41 cellular contexts compared by ENCODE assay signal in the genomic region with DNA sequence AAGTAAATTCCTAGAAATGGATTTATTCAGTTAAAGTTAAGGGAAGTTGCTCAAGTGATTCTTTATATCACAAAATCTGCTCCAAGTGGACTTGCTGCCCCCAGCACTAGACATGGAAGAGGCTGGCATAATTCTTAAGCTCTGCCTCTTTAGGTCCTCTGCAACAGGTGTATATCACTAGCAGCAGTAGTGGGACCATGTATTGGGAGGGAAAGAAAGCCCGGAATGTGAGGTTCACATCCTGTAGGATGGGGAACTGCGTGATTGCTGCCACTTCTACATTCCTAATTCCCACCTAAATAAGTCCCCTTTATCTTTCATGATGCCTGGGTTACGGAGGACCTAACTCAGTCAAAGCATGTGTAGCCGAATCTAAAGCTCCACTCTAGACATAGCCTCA. TPM values are rescaled to one million over a fixed set of nuclear protein-coding genes. Genes with fewer than 3 reads are reported as not detected.
"Had no signal": no experiment of that assay in that cellular context is flagged by ENCODE, and none has a peak within 500 bp of the region (broad histone marks: within the 10 kb centered on the region; RNA-seq: fewer than 3 reads in every experiment).

No MANE protein-coding gene starts in this region.

- H3K4me3 Mint-ChIP-seq: activated naive CD4-positive, alpha-beta T cell treated with anti-CD3 and anti-CD28 coated beads for 36 hours; activated naive CD4-positive, alpha-beta T cell treated with anti-CD3 and anti-CD28 coated beads, Interleukin-2, amount 10 ng/mL, durations not matched to agents 7 days and 5 days; activated naive CD4-positive, alpha-beta T cell treated with anti-CD3 and anti-CD28 coated beads, Interleukin-2, amount 50 U/mL, for 24 hours; activated naive CD8-positive, alpha-beta T cell; activated naive CD8-positive, alpha-beta T cell treated with anti-CD3 and anti-CD28 coated beads for 36 hours; activated naive CD8-positive, alpha-beta T cell treated with anti-CD3 and anti-CD28 coated beads, Interleukin-2, amount 10 ng/mL, durations not matched to agents 7 days and 5 days; activated naive CD8-positive, alpha-beta T cell treated with anti-CD3 and anti-CD28 coated beads, Interleukin-2, amount 50 U/mL, for 24 hours; activated T-cell treated with anti-CD3 and anti-CD28 coated beads, Interleukin-2, amount 50 U/mL, for 24 hours; activated T-cell treated with anti-CD3 and anti-CD28 coated beads, Interleukin-2, amount 50 U/mL, for 4 hours; activated T-cell treated with anti-CD3 and anti-CD28 coated beads, Interleukin-2, amount 50 U/mL, for 72 hours; activated T-helper 1 cell treated with anti-CD3 and anti-CD28 coated beads, Interleukin-12 subunit alpha, Interleukin-12 subunit beta, Interleukin-2, Interleukin-4 antibody, amounts not matched to agents 30 ng/mL and 10 ng/mL and 1 ng/mL, durations not matched to agents 14 hours and 24 hours and 36 hours; activated T-helper 17 cell treated with anti-CD3 and anti-CD28 coated beads, Interleukin-2, amount 50 U/mL, for 72 hours; brain; central memory CD8-positive, alpha-beta T cell had no signal

- H3K27me3 ChIP-seq: adrenal gland, ascending aorta, body of pancreas, breast epithelium, cardiac muscle cell had no signal

- FAIRE-seq: astrocyte, bronchial epithelial cell, colon had no signal

- H3K27me3 Mint-ChIP-seq: activated naive CD4-positive, alpha-beta T cell treated with anti-CD3 and anti-CD28 coated beads, Interleukin-2, amount 50 U/mL, for 24 hours had no signal

- H3K4me1 Mint-ChIP-seq: activated naive CD4-positive, alpha-beta T cell treated with anti-CD3 and anti-CD28 coated beads, Interleukin-2, amount 10 ng/mL, durations not matched to agents 7 days and 5 days; activated naive CD4-positive, alpha-beta T cell treated with anti-CD3 and anti-CD28 coated beads, Interleukin-2, amount 50 U/mL, for 24 hours; activated naive CD8-positive, alpha-beta T cell treated with anti-CD3 and anti-CD28 coated beads for 36 hours; activated naive CD8-positive, alpha-beta T cell treated with anti-CD3 and anti-CD28 coated beads, Interleukin-2, amount 10 ng/mL, durations not matched to agents 7 days and 5 days; activated naive CD8-positive, alpha-beta T cell treated with anti-CD3 and anti-CD28 coated beads, Interleukin-2, amount 50 U/mL, for 24 hours; activated T-helper 17 cell treated with anti-CD3 and anti-CD28 coated beads, Interleukin-2, amount 50 U/mL, for 72 hours; brain; central memory CD8-positive, alpha-beta T cell had no signal

- H3K36me3 Mint-ChIP-seq: activated naive CD4-positive, alpha-beta T cell treated with anti-CD3 and anti-CD28 coated beads, Interleukin-2, amount 10 ng/mL, durations not matched to agents 7 days and 5 days; activated naive CD4-positive, alpha-beta T cell treated with anti-CD3 and anti-CD28 coated beads, Interleukin-2, amount 50 U/mL, for 24 hours; activated naive CD4-positive, alpha-beta T cell treated with anti-CD3 and anti-CD28 coated beads, Interleukin-2, amount 50 U/mL, for 72 hours; activated naive CD8-positive, alpha-beta T cell; activated naive CD8-positive, alpha-beta T cell treated with anti-CD3 and anti-CD28 coated beads for 36 hours; activated naive CD8-positive, alpha-beta T cell treated with anti-CD3 and anti-CD28 coated beads, Interleukin-2, amount 10 ng/mL, durations not matched to agents 7 days and 5 days; brain had no signal

- H3K27ac Mint-ChIP-seq: activated naive CD4-positive, alpha-beta T cell treated with anti-CD3 and anti-CD28 coated beads for 36 hours; activated naive CD4-positive, alpha-beta T cell treated with anti-CD3 and anti-CD28 coated beads, Interleukin-2, amount 10 ng/mL, durations not matched to agents 7 days and 5 days; activated naive CD4-positive, alpha-beta T cell treated with anti-CD3 and anti-CD28 coated beads, Interleukin-2, amount 50 U/mL, for 24 hours; activated naive CD4-positive, alpha-beta T cell treated with anti-CD3 and anti-CD28 coated beads, Interleukin-2, amount 50 U/mL, for 72 hours; activated naive CD8-positive, alpha-beta T cell; activated naive CD8-positive, alpha-beta T cell treated with anti-CD3 and anti-CD28 coated beads for 36 hours; activated naive CD8-positive, alpha-beta T cell treated with anti-CD3 and anti-CD28 coated beads, Interleukin-2, amount 10 ng/mL, durations not matched to agents 7 days and 5 days; activated naive CD8-positive, alpha-beta T cell treated with anti-CD3 and anti-CD28 coated beads, Interleukin-2, amount 50 U/mL, for 24 hours; activated T-cell treated with anti-CD3 and anti-CD28 coated beads, Interleukin-2, amount 50 U/mL, for 24 hours; activated T-cell treated with anti-CD3 and anti-CD28 coated beads, Interleukin-2, amount 50 U/mL, for 72 hours; activated T-helper 1 cell treated with anti-CD3 and anti-CD28 coated beads, Interleukin-12 subunit alpha, Interleukin-12 subunit beta, Interleukin-2, Interleukin-4 antibody, amounts not matched to agents 30 ng/mL and 10 ng/mL and 1 ng/mL, durations not matched to agents 14 hours and 24 hours and 36 hours; activated T-helper 17 cell treated with anti-CD3 and anti-CD28 coated beads, Interleukin-2, amount 50 U/mL, for 72 hours; activated T-helper 2 cell treated with anti-CD3 and anti-CD28 coated beads, Interferon-gamma antibody, Interleukin-2, Interleukin-4, amounts not matched to agents 10 μg/mL and 5 μg/mL and 100 μg/mL, durations not matched to agents 14 hours and 24 hours and 36 hours; brain had no signal

- H3K9me3 Mint-ChIP-seq: activated naive CD4-positive, alpha-beta T cell treated with anti-CD3 and anti-CD28 coated beads for 36 hours; activated naive CD4-positive, alpha-beta T cell treated with anti-CD3 and anti-CD28 coated beads, Interleukin-2, amount 10 ng/mL, durations not matched to agents 7 days and 5 days; activated naive CD4-positive, alpha-beta T cell treated with anti-CD3 and anti-CD28 coated beads, Interleukin-2, amount 50 U/mL, for 24 hours; activated naive CD4-positive, alpha-beta T cell treated with anti-CD3 and anti-CD28 coated beads, Interleukin-2, amount 50 U/mL, for 72 hours; activated naive CD8-positive, alpha-beta T cell treated with anti-CD3 and anti-CD28 coated beads for 36 hours; activated naive CD8-positive, alpha-beta T cell treated with anti-CD3 and anti-CD28 coated beads, Interleukin-2, amount 10 ng/mL, durations not matched to agents 7 days and 5 days; activated naive CD8-positive, alpha-beta T cell treated with anti-CD3 and anti-CD28 coated beads, Interleukin-2, amount 50 U/mL, for 24 hours; activated T-cell treated with anti-CD3 and anti-CD28 coated beads, Interleukin-2, amount 50 U/mL, for 24 hours; activated T-helper 1 cell treated with anti-CD3 and anti-CD28 coated beads, Interleukin-12 subunit alpha, Interleukin-12 subunit beta, Interleukin-2, Interleukin-4 antibody, amounts not matched to agents 30 ng/mL and 10 ng/mL and 1 ng/mL, durations not matched to agents 14 hours and 24 hours and 36 hours; activated T-helper 17 cell treated with anti-CD3 and anti-CD28 coated beads, Interleukin-2, amount 50 U/mL, for 72 hours; activated T-helper 2 cell treated with anti-CD3 and anti-CD28 coated beads, Interferon-gamma antibody, Interleukin-2, Interleukin-4, amounts not matched to agents 10 μg/mL and 5 μg/mL and 100 μg/mL, durations not matched to agents 14 hours and 24 hours and 36 hours; central memory CD8-positive, alpha-beta T cell had no signal

- H3K4me1 ChIP-seq: adrenal gland, ascending aorta, body of pancreas, breast epithelium had no signal

- H3K4me3 ChIP-seq: adrenal gland, ascending aorta, body of pancreas, breast epithelium, cardiac muscle cell had no signal

- H3K27ac ChIP-seq: adrenal gland, ascending aorta, body of pancreas, brain microvascular endothelial cell, breast epithelium, cardiac muscle cell had no signal

- H3K9me3 ChIP-seq: adrenal gland, ascending aorta, body of pancreas, breast epithelium had no signal

- DNase-seq: activated effector memory CD4-positive, alpha-beta T cell treated with anti-CD3 and anti-CD28 coated beads, Interleukin-2, amount 50 U/mL, for 16 hours; activated effector memory CD4-positive, alpha-beta T cell treated with Interleukin-2 at 50 U/mL for 16 hours; activated gamma-delta T cell; activated gamma-delta T cell treated with Interleukin-2 at 50 U/mL for 16 hours; activated naive CD4-positive, alpha-beta T cell; activated naive CD4-positive, alpha-beta T cell treated with anti-CD3 and anti-CD28 coated beads for 36 hours; activated naive CD4-positive, alpha-beta T cell treated with anti-CD3 and anti-CD28 coated beads, Interleukin-2, amount 10 ng/mL, durations not matched to agents 7 days and 5 days; activated naive CD4-positive, alpha-beta T cell treated with anti-CD3 and anti-CD28 coated beads, Interleukin-2, amount 50 U/mL, for 16 hours; activated naive CD4-positive, alpha-beta T cell treated with Interleukin-2 at 50 U/mL for 16 hours; activated naive CD8-positive, alpha-beta T cell treated with anti-CD3 and anti-CD28 coated beads for 36 hours; activated naive CD8-positive, alpha-beta T cell treated with anti-CD3 and anti-CD28 coated beads, Interleukin-2, amount 10 ng/mL, durations not matched to agents 7 days and 5 days; activated naive CD8-positive, alpha-beta T cell treated with anti-CD3 and anti-CD28 coated beads, Interleukin-2, amount 50 U/mL, for 24 hours; activated T-cell treated with anti-CD3 and anti-CD28 coated beads, Interleukin-2, amount 50 U/mL, for 24 hours; activated T-cell treated with anti-CD3 and anti-CD28 coated beads, Interleukin-2, amount 50 U/mL, for 4 hours; activated T-cell treated with anti-CD3 and anti-CD28 coated beads, Interleukin-2, amount 50 U/mL, for 48 hours; activated T-cell treated with anti-CD3 and anti-CD28 coated beads, Interleukin-2, amount 50 U/mL, for 72 hours; adrenal gland; amniotic stem cell; amygdala; aorta; body of pancreas; brain microvascular endothelial cell; caudate nucleus; central memory CD4-positive, alpha-beta T cell; cerebellar nuclear complex had no signal

- H3K36me3 ChIP-seq: adrenal gland, ascending aorta, brain microvascular endothelial cell, breast epithelium, cardiac muscle cell had no signal

- ATAC-seq: activated naive CD4-positive, alpha-beta T cell treated with anti-CD3 and anti-CD28 coated beads, Interleukin-2, amount 50 U/mL, for 72 hours; activated naive CD8-positive, alpha-beta T cell treated with anti-CD3 and anti-CD28 coated beads, Interleukin-2, amount 50 U/mL, for 24 hours; activated T-cell treated with anti-CD3 and anti-CD28 coated beads, Interleukin-2, amount 50 U/mL, for 4 hours; activated T-cell treated with anti-CD3 and anti-CD28 coated beads, Interleukin-2, amount 50 U/mL, for 72 hours; activated T-helper 17 cell treated with anti-CD3 and anti-CD28 coated beads, Interleukin-2, amount 50 U/mL, for 72 hours; body of pancreas had no signal

RNA-seq across cellular contexts. Expression of a gene that starts 13.2 kb away (rescaled TPM):
- total RNA-seq: activated naive CD4-positive, alpha-beta T cell treated with anti-CD3 and anti-CD28 coated beads for 36 hours; activated naive CD4-positive, alpha-beta T cell treated with anti-CD3 and anti-CD28 coated beads, Interleukin-2, amount 50 U/mL, for 72 hours; activated naive CD8-positive, alpha-beta T cell treated with anti-CD3 and anti-CD28 coated beads for 36 hours; activated naive CD8-positive, alpha-beta T cell treated with anti-CD3 and anti-CD28 coated beads, Interleukin-2, amount 10 ng/mL, durations not matched to agents 7 days and 5 days; activated T-cell treated with anti-CD3 and anti-CD28 coated beads, Interleukin-2, amount 50 U/mL, for 4 hours; activated T-cell treated with anti-CD3 and anti-CD28 coated beads, Interleukin-2, amount 50 U/mL, for 72 hours; activated T-helper 1 cell treated with anti-CD3 and anti-CD28 coated beads, Interleukin-12 subunit alpha, Interleukin-12 subunit beta, Interleukin-2, Interleukin-4 antibody, amounts not matched to agents 30 ng/mL and 10 ng/mL and 1 ng/mL, durations not matched to agents 14 hours and 24 hours and 36 hours; activated T-helper 17 cell treated with anti-CD3 and anti-CD28 coated beads, Interleukin-2, amount 50 U/mL, for 72 hours; activated T-helper 2 cell treated with anti-CD3 and anti-CD28 coated beads, Interferon-gamma antibody, Interleukin-2, Interleukin-4, amounts not matched to agents 10 μg/mL and 5 μg/mL and 100 μg/mL, durations not matched to agents 14 hours and 24 hours and 36 hours; adrenal gland; aorta; ascending aorta; astrocyte; body of pancreas; breast epithelium; bronchial epithelial cell; cardiac muscle cell; cardiac septum; cerebellum had no signal
